In the genomic region with DNA sequence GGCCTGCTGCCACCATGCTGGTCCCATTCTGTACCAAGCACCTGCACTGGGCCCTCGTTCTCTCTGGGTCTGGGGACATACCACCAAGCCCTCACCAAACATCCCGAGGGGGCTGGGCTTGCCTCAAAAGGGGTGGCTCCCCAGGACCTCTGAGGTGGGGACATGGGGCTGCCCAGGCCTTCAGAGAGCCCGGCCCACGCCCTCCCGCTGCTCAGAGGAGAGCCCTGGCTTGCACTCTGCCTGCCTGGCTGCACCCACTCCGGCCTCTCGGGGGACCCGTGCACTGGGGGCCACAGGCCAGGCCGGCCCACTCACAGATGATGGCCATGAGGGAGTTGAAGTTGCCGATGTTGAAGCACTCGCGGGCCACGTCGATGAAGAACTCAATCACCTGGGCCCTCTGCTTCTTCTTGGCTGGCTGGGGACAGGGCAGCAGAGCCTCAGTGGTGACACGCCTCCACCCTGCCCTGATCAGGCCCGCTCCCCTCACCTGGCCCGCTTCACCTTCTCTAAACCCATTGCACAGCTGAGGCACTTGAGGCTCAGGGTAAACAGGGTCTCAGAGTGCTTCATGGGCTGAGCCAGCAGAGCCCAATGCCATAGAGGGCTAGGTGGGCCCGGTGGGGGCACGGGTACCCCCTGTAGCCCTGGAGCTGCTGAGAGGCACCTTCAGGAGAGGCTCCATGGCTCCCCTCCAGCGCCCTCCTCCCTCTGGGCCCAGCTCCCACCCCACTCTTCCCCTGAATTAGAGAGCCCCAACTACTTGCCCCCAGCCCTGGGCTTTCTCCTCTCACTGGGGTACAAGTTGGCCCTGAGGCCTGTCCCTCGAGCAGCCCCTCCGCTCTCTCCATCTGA, we compare ENCODE assay signal across 16 cellular contexts.
"Had no signal": no experiment of that assay in that cellular context is flagged by ENCODE, and none has a peak within 500 bp of the region (broad histone marks: within the 10 kb centered on the region; RNA-seq: fewer than 3 reads in every experiment).

No MANE protein-coding gene starts in this region.

- FAIRE-seq: frontal cortex had no signal

- H3K4me1 ChIP-seq: ascending aorta, breast epithelium, psoas muscle, right lobe of liver had no signal

- DNase-seq: activated CD8-positive, alpha-beta memory T cell treated with anti-CD3 and anti-CD28 coated beads, Interleukin-2, amount 50 U/mL, for 4 hours; activated CD8-positive, alpha-beta T cell treated with anti-CD3 and anti-CD28 coated beads, Interleukin-2, amount 10 ng/mL, durations not matched to agents 7 days and 5 days; activated naive CD4-positive, alpha-beta T cell; activated naive CD8-positive, alpha-beta T cell treated with anti-CD3 and anti-CD28 coated beads, Interleukin-2, amount 50 U/mL, for 24 hours; dermis blood vessel endothelial cell; mesenchymal stem cell; stimulated activated CD4-positive, alpha-beta T cell treated with anti-CD3 and anti-CD28 coated beads, Interleukin-1b, Interleukin-23, amount 100 ng/mL, for 48 hours; stimulated activated naive B cell treated with anti-CD40 and anti-IgM and Interleukin-4, amounts not matched to agents 10 μg/mL and 1 μg/mL and 100 μg/mL, for 72 hours; T-helper 9 cell had no signal

- H3K27me3 ChIP-seq: ascending aorta, right lobe of liver had no signal

- H3K36me3 ChIP-seq: ascending aorta, breast epithelium, right lobe of liver had no signal

- H3K9me3 ChIP-seq: ascending aorta, breast epithelium, psoas muscle, right lobe of liver had no signal

- ATAC-seq: activated CD8-positive, alpha-beta T cell treated with anti-CD3 and anti-CD28 coated beads, Interleukin-2, amount 10 ng/mL, durations not matched to agents 7 days and 5 days; left lobe of liver; psoas muscle; T-cell had no signal

- H3K4me3 ChIP-seq: ascending aorta, breast epithelium, psoas muscle, right lobe of liver had no signal

- H3K27ac ChIP-seq: ascending aorta, breast epithelium, psoas muscle, right lobe of liver had no signal
